In the genomic region with DNA sequence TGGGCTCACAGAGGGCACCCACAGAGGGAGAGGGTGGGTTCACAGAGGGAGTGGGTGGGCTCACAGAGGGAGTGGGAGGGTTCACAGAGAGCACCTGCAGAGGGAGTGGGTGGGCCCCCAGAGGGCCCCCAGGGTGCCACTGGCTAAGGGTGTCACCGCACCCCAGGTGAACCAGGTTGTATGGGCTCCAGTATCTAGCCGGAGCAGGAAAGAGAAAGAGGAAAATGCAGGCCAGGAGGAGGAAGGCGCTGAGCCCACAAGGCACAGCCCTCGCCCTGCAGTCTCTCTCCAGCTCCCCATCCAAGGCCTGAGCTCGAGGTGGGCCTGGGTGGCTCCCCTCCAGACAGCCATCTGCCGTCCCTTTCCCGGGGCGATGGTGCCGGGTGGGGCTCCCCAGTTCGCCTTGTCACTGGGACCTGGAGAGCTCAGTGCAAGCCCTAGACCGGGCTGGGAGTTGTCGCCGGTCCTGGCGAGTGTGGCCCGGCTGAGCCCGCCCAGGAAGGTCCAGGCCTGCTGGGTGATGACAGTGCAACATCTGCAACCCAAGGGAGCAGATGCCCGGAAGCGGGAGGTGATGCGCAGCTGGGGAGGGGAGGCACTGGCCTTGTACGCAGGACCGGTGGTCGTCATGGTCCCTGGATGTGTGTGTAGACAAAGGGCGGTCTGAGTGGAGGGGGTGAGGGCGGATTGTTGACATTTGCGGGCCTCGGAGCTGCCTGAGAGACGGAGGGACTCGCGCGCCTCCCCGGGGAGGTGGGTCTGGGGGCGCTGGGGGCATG, we compare ENCODE assay signal across 9 cellular contexts. TPM values are rescaled to one million over a fixed set of nuclear protein-coding genes. Genes with fewer than 3 reads are reported as not detected.
DNase-seq lines count a peak whose midpoint lies in the region; ATAC-seq and TF ChIP-seq lines count a peak whose summit lies in the region.
"Had no signal": no experiment of that assay in that cellular context is flagged by ENCODE, and none has a peak within 500 bp of the region (broad histone marks: within the 10 kb centered on the region; RNA-seq: fewer than 3 reads in every experiment).

No MANE protein-coding gene starts in this region.

- H3K9me3 Mint-ChIP-seq in WTC11: no peaks in the 10 kb centered on the region
- H3K9me3 Mint-ChIP-seq in mesothelial cell of epicardium: no peaks in the 10 kb centered on the region
- H3K9me3 Mint-ChIP-seq in osteocyte (ENCODE audit: unreplicated experiment): no peaks in the 10 kb centered on the region

- peak; percentile 7; the same call in 1 of the 2 replicates for ATAC-seq in WTC11
- no peak for ATAC-seq in HG03520 (IDR thresholded peaks at IDR 0.05; ENCODE audit: unreplicated experiment)

- peak overlapping the region; percentile 66 for H3K4me3 Mint-ChIP-seq in WTC11
- H3K4me3 Mint-ChIP-seq in mesothelial cell of epicardium: peak overlapping the region; percentile 64
- H3K4me3 Mint-ChIP-seq in osteocyte (ENCODE audit: unreplicated experiment): no peak overlapping the region

- no peak overlapping the region for H3K27ac Mint-ChIP-seq in WTC11
- H3K27ac Mint-ChIP-seq in mesothelial cell of epicardium: no peak overlapping the region
- H3K27ac Mint-ChIP-seq in osteocyte (ENCODE audit: unreplicated experiment): no peak overlapping the region

- H3K4me1 Mint-ChIP-seq in WTC11 (peaks cover 10% of the 10 kb centered on the region), mesothelial cell of epicardium (peaks cover 5% of the 10 kb centered on the region), osteocyte (ENCODE audit: unreplicated experiment) (peaks cover 3% of the 10 kb centered on the region)

- CTCF ChIA-PET in WTC11 (lab: Charles Lee): interaction anchor here (1.1 to 1.4 kb wide), 5 partner anchors 11 to 380 kb away, joined by 3 to 5 read pairs (median 3); no protein-coding TSS in a partner anchor

- H3K27me3 Mint-ChIP-seq in WTC11 (ENCODE audit: low read depth) (peaks cover 38% of the 10 kb centered on the region), mesothelial cell of epicardium (ENCODE audit: low read depth) (peaks cover 77% of the 10 kb centered on the region), osteocyte (ENCODE audit: unreplicated experiment) (peaks cover 35% of the 10 kb centered on the region)

- POLR2A ChIA-PET in WTC11 (lab: Charles Lee): interaction anchor here (0.6 kb wide), 1 partner anchor 12 kb away, joined by 3 read pairs; no protein-coding TSS in a partner anchor

- no peaks in the 10 kb centered on the region for H3K36me3 Mint-ChIP-seq in WTC11
- H3K36me3 Mint-ChIP-seq in mesothelial cell of epicardium: no peaks in the 10 kb centered on the region
- H3K36me3 Mint-ChIP-seq in osteocyte (ENCODE audit: unreplicated experiment): no peaks in the 10 kb centered on the region

- TF ChIP-seq CTCF in GM20000 (IDR thresholded peaks at IDR 0.05; ENCODE audit: extremely low read depth, missing control alignments): no peak
- no peak for TF ChIP-seq CTCF in WTC11 (IDR thresholded peaks at IDR 0.05)
- TF ChIP-seq CTCF in mesothelial cell of epicardium (IDR thresholded peaks at IDR 0.05; ENCODE audit: unreplicated experiment): no peak
- no peak for TF ChIP-seq CTCF in osteocyte (IDR thresholded peaks at IDR 0.05)

- peak; percentile 16 for DNase-seq in DMS153 (lab: John Stamatoyannopoulos, UW)
- no peak for DNase-seq in DMS153 treated with DMSO at 0.1 percent for 48 hours (lab: John Stamatoyannopoulos, UW; ENCODE audit: unreplicated experiment)
- peak; percentile 26 for DNase-seq in GM20000 (ENCODE audit: low spot score)
- peak; percentile 12 for DNase-seq in WTC11 (ENCODE audit: low spot score)
- peak in 1 of 2 experiments; percentile 37 for DNase-seq in mesothelial cell of epicardium (ENCODE audit: low spot score in 2 of 2, unreplicated experiment in 2 of 2)
- no peak for DNase-seq in osteocyte (ENCODE audit: extremely low spot score, unreplicated experiment)
- no peak for DNase-seq in activated T-cell treated with anti-CD3 and anti-CD28 coated beads, Interleukin-2, amount 50 U/mL, for 48 hours

TF ChIP-seq in WTC11, 78 proteins besides CTCF, POLR2A, EP300 and RAD21:
- no peak for TF ChIP-seq PRRX2 (CRISPR knock-in tag; IDR thresholded peaks at IDR 0.05)
- TF ChIP-seq, protein P1, sequence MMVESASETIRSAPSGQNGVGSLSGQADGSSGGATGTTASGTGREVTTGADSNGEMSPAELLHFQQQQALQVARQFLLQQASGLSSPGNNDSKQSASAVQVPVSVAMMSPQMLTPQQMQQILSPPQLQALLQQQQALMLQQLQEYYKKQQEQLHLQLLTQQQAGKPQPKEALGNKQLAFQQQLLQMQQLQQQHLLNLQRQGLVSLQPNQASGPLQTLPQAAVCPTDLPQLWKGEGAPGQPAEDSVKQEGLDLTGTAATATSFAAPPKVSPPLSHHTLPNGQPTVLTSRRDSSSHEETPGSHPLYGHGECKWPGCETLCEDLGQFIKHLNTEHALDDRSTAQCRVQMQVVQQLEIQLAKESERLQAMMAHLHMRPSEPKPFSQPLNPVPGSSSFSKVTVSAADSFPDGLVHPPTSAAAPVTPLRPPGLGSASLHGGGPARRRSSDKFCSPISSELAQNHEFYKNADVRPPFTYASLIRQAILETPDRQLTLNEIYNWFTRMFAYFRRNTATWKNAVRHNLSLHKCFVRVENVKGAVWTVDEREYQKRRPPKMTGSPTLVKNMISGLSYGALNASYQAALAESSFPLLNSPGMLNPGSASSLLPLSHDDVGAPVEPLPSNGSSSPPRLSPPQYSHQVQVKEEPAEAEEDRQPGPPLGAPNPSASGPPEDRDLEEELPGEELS (CRISPR knock-in tag; IDR thresholded peaks at IDR 0.05): 0 out of 2 replicates have a peak, but pooled peaks have one; percentile 6
- TF ChIP-seq NFE2L1 (CRISPR knock-in tag; IDR thresholded peaks at IDR 0.05): 0 out of 2 replicates have a peak, but pooled peaks have one; percentile 15
- no peak for TF ChIP-seq TEAD1 (CRISPR knock-in tag; IDR thresholded peaks at IDR 0.05)

RNA-seq across cellular contexts. Expression of a gene that starts 0.8 kb away (rescaled TPM):
- 2.4 to 3.9 TPM (median 3.6 TPM) in 3 replicates for total RNA-seq in WTC11 (2021)
- total RNA-seq in mesothelial cell of epicardium: 5.9 to 7.3 TPM (median 6.0 TPM) in 3 replicates
- not detected in 2 replicates for total RNA-seq in osteocyte
- total RNA-seq: dermis blood vessel endothelial cell had no signal

RNA-seq across cellular contexts. Expression of a gene that starts 24.2 kb away (rescaled TPM):
- not detected in 3 replicates for total RNA-seq in WTC11 (2021)
- 0.29 to 0.52 TPM (median 0.36 TPM) in 3 replicates for total RNA-seq in mesothelial cell of epicardium
- total RNA-seq in osteocyte: not detected in 2 replicates
- total RNA-seq: dermis blood vessel endothelial cell had no signal

Comparison
In these comparisons a context has a peak if more than half of its experiments do, and no peak if none do; other contexts are left out.
1. DNase-seq: peak in DMS153 (single experiment), GM20000 (single experiment) and WTC11 (single experiment); none in DMS153 treated with DMSO at 0.1 percent for 48 hours (single experiment), osteocyte (single experiment) and activated T-cell treated with anti-CD3 and anti-CD28 coated beads, Interleukin-2, amount 50 U/mL, for 48 hours (0 of 2).